9 cellular contexts compared by ENCODE assay signal in the genomic region with DNA sequence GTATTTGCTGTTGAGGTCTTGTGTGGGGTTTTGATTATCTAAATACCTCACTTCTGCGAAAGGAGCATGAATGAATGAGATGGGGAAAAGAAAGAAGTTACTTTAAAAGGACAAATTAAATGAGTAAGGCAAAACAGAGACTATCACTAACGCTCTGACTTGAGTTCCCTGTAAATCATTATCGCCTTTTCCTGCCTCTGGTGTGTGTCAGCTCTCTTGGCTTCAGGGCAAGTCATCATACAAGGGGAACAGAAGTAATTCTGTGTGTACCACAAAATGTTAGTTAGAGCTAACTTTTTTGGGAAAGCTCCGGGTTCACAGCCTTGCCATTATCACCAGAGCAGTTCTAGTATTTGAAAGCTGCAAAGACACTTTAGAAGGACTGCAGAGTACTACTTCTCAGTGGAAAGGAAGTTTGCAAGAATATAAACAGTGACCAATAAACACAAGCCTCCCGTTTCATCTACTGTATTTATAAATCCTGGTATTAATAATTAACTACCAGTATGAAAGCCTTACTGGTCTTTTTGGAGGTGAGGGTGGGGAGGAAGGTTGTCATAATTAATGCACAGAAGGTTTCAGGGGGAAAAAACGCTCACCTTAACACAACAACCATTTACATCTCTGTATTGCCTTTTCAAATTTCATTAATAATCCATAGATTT. TPM values are rescaled to one million over a fixed set of nuclear protein-coding genes. Genes with fewer than 3 reads are reported as not detected.
DNase-seq lines count a peak whose midpoint lies in the region; ATAC-seq, FAIRE-seq and TF ChIP-seq lines count a peak whose summit lies in the region.
"Had no signal": no experiment of that assay in that cellular context is flagged by ENCODE, and none has a peak within 500 bp of the region (broad histone marks: within the 10 kb centered on the region; RNA-seq: fewer than 3 reads in every experiment).

No MANE protein-coding gene starts in this region.

- peak; percentile 36 for ATAC-seq in GM18909 (IDR thresholded peaks at IDR 0.05; ENCODE audit: poor library complexity, unreplicated experiment)
- ATAC-seq in GM12878, result no peak
- no peak for ATAC-seq in natural killer cell treated with Interleukin-12 subunit alpha and Interleukin-12 subunit beta and Interleukin-15 and Interleukin-18, amount 100 ng/mL, for 72 hours
- ATAC-seq in HG02885 (IDR thresholded peaks at IDR 0.05; ENCODE audit: poor library complexity, unreplicated experiment), result no peak
- ATAC-seq in left cardiac atrium, result no peak

- WGBS in GM12878 (ENCODE audit: insufficient coverage, insufficient replicate concordance, low lambda C conversion rate, missing lambda C conversion rate), result 49% methylated on average over 6 of the region's 6 CpGs
- 41 to 58% methylated on average over 6 of the region's 6 CpGs for WGBS in transverse colon (ENCODE audit: low coverage in 1 of 2), 2 donors

- peak overlapping the region; percentile 94; the same call in 1 of the 2 replicates for H3K4me3 ChIP-seq in HUES6 (ENCODE audit: low read depth, low read length)
- no peak overlapping the region for H3K4me3 ChIP-seq in GM12878
- H3K4me3 ChIP-seq in transverse colon, result peak overlapping the region in 2 of 4 donors; percentile 50 to 77

- peak; percentile 4 for DNase-seq in GM12878 (ENCODE audit: low read depth, low spot score)
- DNase-seq in natural killer cell treated with Interleukin-12 subunit alpha and Interleukin-12 subunit beta and Interleukin-15 and Interleukin-18, amount 100 ng/mL, for 72 hours (ENCODE audit: low spot score), result no peak
- DNase-seq in transverse colon, result no peak
- no peak for DNase-seq in left cardiac atrium
- no peak for DNase-seq in HuH-7.5 (ENCODE audit: low spot score)
- DNase-seq: HCEC 1CT had no signal

- peak overlapping the region; percentile 94 for H3K4me3 Mint-ChIP-seq in natural killer cell treated with Interleukin-12 subunit alpha and Interleukin-12 subunit beta and Interleukin-15 and Interleukin-18, amount 100 ng/mL, for 72 hours

- intact Hi-C loops in GM12878 (cut with micrococcal nuclease; ENCODE audit: unreplicated experiment), result loop anchor here (2.0 kb wide), 1 partner anchor 53 kb away; no protein-coding TSS in a partner anchor
- intact Hi-C loops in transverse colon (cut with DNase I; ENCODE audit: low total_unique reads), result no loop called here
- intact Hi-C loops in left cardiac atrium (cut with DNase I), result no loop called here

- H2AFZ ChIP-seq in GM12878 (ENCODE audit: control insufficient read depth, low read depth, low read length), result peak overlapping the region; percentile 99; the same call in 1 of the 2 replicates

- POLR2A ChIA-PET in GM12878 (lab: Charles Lee), result interaction anchor here (1.1 kb wide), 1 partner anchor 52 kb away, joined by 3 read pairs; no protein-coding TSS in a partner anchor

- H3K9me3 Mint-ChIP-seq in natural killer cell treated with Interleukin-12 subunit alpha and Interleukin-12 subunit beta and Interleukin-15 and Interleukin-18, amount 100 ng/mL, for 72 hours, result no peaks in the 10 kb centered on the region

- RAD21 ChIA-PET in GM12878 (lab: Charles Lee; ENCODE audit: unreplicated experiment), result interaction anchor here (1.6 to 2.6 kb wide), 4 partner anchors 30 to 52 kb away, joined by 4 to 11 read pairs (median 6); a partner anchor contains a TSS

- H3K36me3 ChIP-seq in HUES6 (ENCODE audit: control insufficient read depth, insufficient read depth, low read length) (peaks cover 15% of the 10 kb centered on the region), GM12878 (ENCODE audit: control insufficient read depth in 2 of 2, insufficient read depth in 2 of 2, low read length in 1 of 2) (no peaks in the 10 kb centered on the region; a peak in 1 of 4 replicates), transverse colon (no peaks in the 10 kb centered on the region)

- no peaks in the 10 kb centered on the region for H3K36me3 Mint-ChIP-seq in natural killer cell treated with Interleukin-12 subunit alpha and Interleukin-12 subunit beta and Interleukin-15 and Interleukin-18, amount 100 ng/mL, for 72 hours

- H3K9me3 ChIP-seq in HUES6 (ENCODE audit: control insufficient read depth, insufficient read depth, low read depth, low read length), result no peaks in the 10 kb centered on the region
- no peaks in the 10 kb centered on the region for H3K9me3 ChIP-seq in GM12878 (replicated peaks; ENCODE audit: control insufficient read depth, insufficient read depth, low read length)
- no peaks in the 10 kb centered on the region for H3K9me3 ChIP-seq in transverse colon

- TF ChIP-seq POLR2A in GM12878 (IDR thresholded peaks at IDR 0.05; ENCODE audit: low read depth, low read length) (no peak), transverse colon (IDR thresholded peaks at IDR 0.05) (no peak)

- SMC1A ChIA-PET in GM12878 (lab: Charles Lee; ENCODE audit: uncharacterized antibody, unreplicated experiment), result interaction anchor here (0.9 to 3.0 kb wide), 4 partner anchors 9 to 53 kb away, joined by 3 to 15 read pairs (median 15); a partner anchor contains a TSS

- H3K27ac Mint-ChIP-seq in natural killer cell treated with Interleukin-12 subunit alpha and Interleukin-12 subunit beta and Interleukin-15 and Interleukin-18, amount 100 ng/mL, for 72 hours, result peak overlapping the region in 1 of 2 donors; percentile 97

- peaks cover 15% of the 10 kb centered on the region for H3K79me2 ChIP-seq in GM12878 (ENCODE audit: control insufficient read depth, insufficient read depth, low read length)

- H3K9ac ChIP-seq in HUES6 (ENCODE audit: low read length) (no peak overlapping the region), GM12878 (ENCODE audit: control insufficient read depth, insufficient read depth, low read length) (no peak overlapping the region)

- peaks cover 8 to 12% of the 10 kb centered on the region in 2 donors for H3K4me1 Mint-ChIP-seq in natural killer cell treated with Interleukin-12 subunit alpha and Interleukin-12 subunit beta and Interleukin-15 and Interleukin-18, amount 100 ng/mL, for 72 hours (ENCODE audit: low read depth in 2 of 2)

- no peak for FAIRE-seq in GM12878 (lab: Jason Lieb, UNC)

- BruUV-seq in GM12878 (replicated peaks; lab: Mats Ljungman, UMichigan), result TSS peak; percentile 68

- TF ChIP-seq EP300 in GM12878 (IDR thresholded peaks at IDR 0.05; ENCODE audit: borderline replicate concordance in 1 of 2, control insufficient read depth in 1 of 2, low read depth in 2 of 2, low read length in 2 of 2) (no peak), transverse colon (IDR thresholded peaks at IDR 0.05; ENCODE audit: low read depth) (no peak)

- H3K4me2 ChIP-seq in GM12878 (ENCODE audit: control insufficient read depth, insufficient read depth), result peak overlapping the region; percentile 97; the same call in 1 of the 2 replicates

- H3K4me1 ChIP-seq in HUES6 (ENCODE audit: control insufficient read depth, insufficient read depth, low read length) (0 out of 2 replicates have a peak, but pooled peaks cover 3% of the 10 kb centered on the region), GM12878 (ENCODE audit: control insufficient read depth, insufficient read depth, low read length) (no peaks in the 10 kb centered on the region; the same call in 1 of the 2 replicates), transverse colon (peaks cover 8 to 20% (median 14%) of the 10 kb centered on the region in 4 donors)

- no peaks in the 10 kb centered on the region for H3K27me3 Mint-ChIP-seq in natural killer cell treated with Interleukin-12 subunit alpha and Interleukin-12 subunit beta and Interleukin-15 and Interleukin-18, amount 100 ng/mL, for 72 hours

- in situ Hi-C loops in GM12878 (cut with MboI), result no loop called here
- in situ Hi-C loops in transverse colon (cut with MboI; ENCODE audit: low pct_ligation_motif_present in 1 of 4, low pct_unique_long_range_greater_than_20kb in 1 of 4, low sequenced_read_pairs in 3 of 4), result no loop called here

- no peaks in the 10 kb centered on the region for H4K20me1 ChIP-seq in GM12878 (ENCODE audit: control insufficient read depth, insufficient read depth)

- TF ChIP-seq CTCF in GM12878 (IDR thresholded peaks at IDR 0.05 in 2 of 3, conservative IDR thresholded peaks at IDR 0.05 in 1 of 3; ENCODE audit: control insufficient read depth in 2 of 3, extremely low read depth in 1 of 3, insufficient read depth in 1 of 3, low read depth in 3 of 3, low read length in 3 of 3) (no peak), transverse colon (IDR thresholded peaks at IDR 0.05) (no peak)

- no peaks in the 10 kb centered on the region for H3K27me3 ChIP-seq in HUES6 (ENCODE audit: control insufficient read depth, insufficient read depth, low read length)
- no peaks in the 10 kb centered on the region for H3K27me3 ChIP-seq in GM12878 (replicated peaks in 1 of 2; ENCODE audit: control insufficient read depth in 2 of 2, insufficient read depth in 2 of 2, low read length in 1 of 2)
- no peaks in the 10 kb centered on the region for H3K27me3 ChIP-seq in transverse colon

- no peak overlapping the region for H3K27ac ChIP-seq in HUES6 (ENCODE audit: low read depth, low read length)
- H3K27ac ChIP-seq in GM12878 (ENCODE audit: control insufficient read depth, insufficient read depth), result no peak overlapping the region
- no peak overlapping the region for H3K27ac ChIP-seq in transverse colon

- CTCF ChIA-PET in GM12878 (lab: Yijun Ruan, JAX), result interaction anchor here (1.0 to 1.3 kb wide), 3 partner anchors 10 to 52 kb away, joined by 3 to 6 read pairs (median 3); no protein-coding TSS in a partner anchor

- TF ChIP-seq RAD21 in GM12878 (IDR thresholded peaks at IDR 0.05; ENCODE audit: insufficient read depth, low read depth, low read length), result no peak

RNA-seq across cellular contexts. Expression of a gene that starts 1.2 kb away (rescaled TPM):
- total RNA-seq in GM12878 (2013; cell fraction: nucleolus; rRNA removed), result 9.9 and 10.9 TPM in 2 replicates
- total RNA-seq in GM12878 (2014; rRNA removed) (6.2 and 7.1 TPM in 2 replicates), GM12878 (2014; rRNA removed; fragmentation: Illumina TruSeq; extraction: Trizol) (6.7 and 8.1 TPM in 2 replicates), GM12878 (2021) (4.8 and 5.5 TPM in 2 replicates), transverse colon (1 to 10 TPM; 1.2 to 3.8 (median 1.8) TPM), left cardiac atrium (1 to 10 TPM in 1 of 2 donors, under 1 TPM in 1; 0.92 to 1.1 TPM)
- polyA plus RNA-seq in GM12878 (2011; ENCODE audit: low read depth), result 2.9 TPM
- polyA plus RNA-seq in GM12878 (2011; rRNA removed) (12.2 and 12.6 TPM in 2 replicates), GM12878 (2014; fragmentation: Illumina TruSeq; extraction: Trizol) (6.8 and 10.4 TPM in 2 replicates), GM12878 (2014; fragmentation: Nextera tagmentation; extraction: Ambion mirVana) (1 to 10 TPM; 6.1 to 7.6 TPM), GM12878 (2014; rRNA removed) (5.9 and 7.7 TPM in 2 replicates), GM12878 (2016; fragmentation: Nextera tagmentation; extraction: Ambion mirVana) (1 to 10 TPM; 3.6 to 3.7 TPM)
- 7.1 and 7.3 TPM in 2 replicates for polyA plus RNA-seq in GM12878 (2011; cell fraction: cytosol; rRNA removed)
- polyA plus RNA-seq in GM12878 (2011; cell fraction: nucleus; rRNA removed), result 8.3 and 8.8 TPM in 2 replicates
- polyA plus RNA-seq in GM12878 (2012), result 3.5 and 5.0 TPM in 2 replicates
- 7.2 and 9.9 TPM in 2 replicates for polyA minus RNA-seq in GM12878 (2011; rRNA and poly(A)+ RNA removed)
- polyA minus RNA-seq in GM12878 (2011; cell fraction: cytosol; rRNA and poly(A)+ RNA removed), result 1.6 and 5.0 TPM in 2 replicates
- 5.0 and 6.1 TPM in 2 replicates for polyA minus RNA-seq in GM12878 (2011; cell fraction: nucleus; rRNA and poly(A)+ RNA removed)
- 1 to 10 TPM; 2.2 to 6.5 TPM for total RNA-seq in natural killer cell treated with Interleukin-12 subunit alpha and Interleukin-12 subunit beta and Interleukin-15 and Interleukin-18, amount 100 ng/mL, for 72 hours

RNA-seq across cellular contexts. Expression of a gene that starts 1.5 kb away (rescaled TPM):
- total RNA-seq in GM12878 (2013; cell fraction: nucleolus; rRNA removed), result 17.0 and 21.0 TPM in 2 replicates
- 15.7 and 18.1 TPM in 2 replicates for total RNA-seq in GM12878 (2014; rRNA removed)
- 12.8 and 12.9 TPM in 2 replicates for total RNA-seq in GM12878 (2014; rRNA removed; fragmentation: Illumina TruSeq; extraction: Trizol)
- total RNA-seq in GM12878 (2021), result 8.1 and 8.7 TPM in 2 replicates
- polyA plus RNA-seq in GM12878 (2011; ENCODE audit: low read depth), result 3.3 TPM
- 8.7 and 14.9 TPM in 2 replicates for polyA plus RNA-seq in GM12878 (2011; rRNA removed)
- polyA plus RNA-seq in GM12878 (2011; cell fraction: cytosol; rRNA removed), result 2.8 and 4.6 TPM in 2 replicates
- polyA plus RNA-seq in GM12878 (2011; cell fraction: nucleus; rRNA removed), result 6.2 and 7.5 TPM in 2 replicates
- polyA plus RNA-seq in GM12878 (2012), result 4.8 and 4.9 TPM in 2 replicates
- 11.5 and 13.9 TPM in 2 replicates for polyA plus RNA-seq in GM12878 (2014; fragmentation: Illumina TruSeq; extraction: Trizol)
- 10 to 100 TPM in 1 of 2 experiments, 1 to 10 TPM in 1; 9.5 to 12.4 TPM for polyA plus RNA-seq in GM12878 (2014; fragmentation: Nextera tagmentation; extraction: Ambion mirVana)
- polyA plus RNA-seq in GM12878 (2014; rRNA removed), result 13.5 and 16.9 TPM in 2 replicates
- 10 to 100 TPM; 13.8 to 14.6 TPM for polyA plus RNA-seq in GM12878 (2016; fragmentation: Nextera tagmentation; extraction: Ambion mirVana)
- polyA minus RNA-seq in GM12878 (2011; rRNA and poly(A)+ RNA removed), result 2.9 and 4.4 TPM in 2 replicates
- 2.8 and 4.2 TPM in 2 replicates for polyA minus RNA-seq in GM12878 (2011; cell fraction: cytosol; rRNA and poly(A)+ RNA removed)
- 4.8 and 5.7 TPM in 2 replicates for polyA minus RNA-seq in GM12878 (2011; cell fraction: nucleus; rRNA and poly(A)+ RNA removed)
- total RNA-seq in natural killer cell treated with Interleukin-12 subunit alpha and Interleukin-12 subunit beta and Interleukin-15 and Interleukin-18, amount 100 ng/mL, for 72 hours, result 10 to 100 TPM; 12.7 to 15.2 TPM
- total RNA-seq in transverse colon, result 10 to 100 TPM in 1 of 4 donors, 1 to 10 TPM in 3; 1.9 to 37.2 (median 6.3) TPM
- 1 to 10 TPM; 6.1 to 6.5 TPM for total RNA-seq in left cardiac atrium

RNA-seq across cellular contexts. Expression of a gene that starts 31.4 kb away (rescaled TPM):
- 20.4 and 21.3 TPM in 2 replicates for total RNA-seq in GM12878 (2013; cell fraction: nucleolus; rRNA removed)
- total RNA-seq in GM12878 (2014; rRNA removed) (22.3 and 26.0 TPM in 2 replicates), GM12878 (2014; rRNA removed; fragmentation: Illumina TruSeq; extraction: Trizol) (24.9 TPM in 2 replicates), GM12878 (2021) (17.8 and 18.2 TPM in 2 replicates), transverse colon (10 to 100 TPM in 2 of 4 donors, 1 to 10 TPM in 1, under 1 TPM in 1; 0.40 to 11.7 (median 6.0) TPM), left cardiac atrium (1 to 10 TPM; 5.1 to 8.9 TPM)
- 6.2 TPM for polyA plus RNA-seq in GM12878 (2011; ENCODE audit: low read depth)
- polyA plus RNA-seq in GM12878 (2011; rRNA removed) (34.1 and 44.0 TPM in 2 replicates), GM12878 (2014; fragmentation: Illumina TruSeq; extraction: Trizol) (29.7 and 36.5 TPM in 2 replicates), GM12878 (2014; fragmentation: Nextera tagmentation; extraction: Ambion mirVana) (1 to 10 TPM; 7.1 to 9.2 TPM), GM12878 (2014; rRNA removed) (12.5 and 12.7 TPM in 2 replicates), GM12878 (2016; fragmentation: Nextera tagmentation; extraction: Ambion mirVana) (10 to 100 TPM; 13.2 to 13.8 TPM)
- 17.9 and 19.6 TPM in 2 replicates for polyA plus RNA-seq in GM12878 (2011; cell fraction: cytosol; rRNA removed)
- 8.6 and 11.6 TPM in 2 replicates for polyA plus RNA-seq in GM12878 (2011; cell fraction: nucleus; rRNA removed)
- polyA plus RNA-seq in GM12878 (2012), result 9.1 and 11.8 TPM in 2 replicates
- polyA minus RNA-seq in GM12878 (2011; rRNA and poly(A)+ RNA removed), result 53.0 and 66.5 TPM in 2 replicates
- 10.8 and 15.4 TPM in 2 replicates for polyA minus RNA-seq in GM12878 (2011; cell fraction: cytosol; rRNA and poly(A)+ RNA removed)
- 5.3 and 5.8 TPM in 2 replicates for polyA minus RNA-seq in GM12878 (2011; cell fraction: nucleus; rRNA and poly(A)+ RNA removed)
- 10 to 100 TPM in 1 of 2 donors, 1 to 10 TPM in 1; 7.5 to 10.5 TPM for total RNA-seq in natural killer cell treated with Interleukin-12 subunit alpha and Interleukin-12 subunit beta and Interleukin-15 and Interleukin-18, amount 100 ng/mL, for 72 hours

RNA-seq across cellular contexts. Expression of a gene that starts 42.1 kb away (rescaled TPM):
- total RNA-seq in GM12878 (2013; cell fraction: nucleolus; rRNA removed), result 55.8 and 58.2 TPM in 2 replicates
- 86.9 and 96.4 TPM in 2 replicates for total RNA-seq in GM12878 (2014; rRNA removed)
- total RNA-seq in GM12878 (2014; rRNA removed; fragmentation: Illumina TruSeq; extraction: Trizol), result 64.3 and 66.8 TPM in 2 replicates
- 60.8 and 66.0 TPM in 2 replicates for total RNA-seq in GM12878 (2021)
- 53.9 TPM for polyA plus RNA-seq in GM12878 (2011; ENCODE audit: low read depth)
- polyA plus RNA-seq in GM12878 (2011; rRNA removed), result 118 and 121 TPM in 2 replicates
- 105 and 114 TPM in 2 replicates for polyA plus RNA-seq in GM12878 (2011; cell fraction: cytosol; rRNA removed)
- polyA plus RNA-seq in GM12878 (2011; cell fraction: nucleus; rRNA removed), result 66.0 and 71.7 TPM in 2 replicates
- polyA plus RNA-seq in GM12878 (2012), result 62.1 and 85.4 TPM in 2 replicates
- 77.9 and 94.0 TPM in 2 replicates for polyA plus RNA-seq in GM12878 (2014; fragmentation: Illumina TruSeq; extraction: Trizol)
- polyA plus RNA-seq in GM12878 (2014; fragmentation: Nextera tagmentation; extraction: Ambion mirVana), result 10 to 100 TPM; 49.1 to 73.2 TPM
- 67.2 and 72.1 TPM in 2 replicates for polyA plus RNA-seq in GM12878 (2014; rRNA removed)
- polyA plus RNA-seq in GM12878 (2016; fragmentation: Nextera tagmentation; extraction: Ambion mirVana), result 10 to 100 TPM; 93.4 to 95.7 TPM
- 135 and 150 TPM in 2 replicates for polyA minus RNA-seq in GM12878 (2011; rRNA and poly(A)+ RNA removed)
- polyA minus RNA-seq in GM12878 (2011; cell fraction: cytosol; rRNA and poly(A)+ RNA removed), result 29.0 and 37.9 TPM in 2 replicates
- polyA minus RNA-seq in GM12878 (2011; cell fraction: nucleus; rRNA and poly(A)+ RNA removed), result 33.1 and 45.1 TPM in 2 replicates
- 100 to 1,000 TPM; 123 to 172 TPM for total RNA-seq in natural killer cell treated with Interleukin-12 subunit alpha and Interleukin-12 subunit beta and Interleukin-15 and Interleukin-18, amount 100 ng/mL, for 72 hours
- 10 to 100 TPM; 16.8 to 38.0 (median 30.9) TPM for total RNA-seq in transverse colon
- 10 to 100 TPM; 20.7 to 24.3 TPM for total RNA-seq in left cardiac atrium
